Comparison of ENCODE assay signal across 9 cellular contexts in the genomic region with DNA sequence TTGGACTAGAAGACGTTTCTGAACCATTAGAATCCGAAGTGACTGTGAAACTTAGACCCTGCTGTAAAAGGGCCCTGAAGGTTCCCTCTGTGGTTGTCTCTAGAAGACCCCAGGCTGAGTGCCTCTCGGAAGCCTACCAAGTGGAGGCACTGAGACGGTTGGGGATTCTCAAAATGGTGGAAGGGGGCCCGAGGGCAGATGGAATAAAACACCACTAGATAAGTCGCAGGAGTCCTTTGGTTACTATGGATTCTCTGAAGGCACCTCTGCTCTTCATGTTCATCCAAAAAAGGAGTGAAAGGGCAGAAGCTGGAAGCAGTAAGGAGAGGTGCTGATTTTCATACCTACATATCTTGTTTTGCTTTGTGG. TPM values are rescaled to one million over a fixed set of nuclear protein-coding genes. Genes with fewer than 3 reads are reported as not detected.
"Had no signal": no experiment of that assay in that cellular context is flagged by ENCODE, and none has a peak within 500 bp of the region (broad histone marks: within the 10 kb centered on the region; RNA-seq: fewer than 3 reads in every experiment).

No MANE protein-coding gene starts in this region.

- H3K4me3 ChIP-seq: GM12878 had no signal

- DNase-seq: GDM1, GF-D8 had no signal

- ATAC-seq: GM12878 had no signal

- FAIRE-seq: G401.6, GM12878, GM12891, GM12892, GM18507, GM19239 had no signal

RNA-seq across cellular contexts. Expression of a gene that starts 4.0 kb away (rescaled TPM):
- total RNA-seq: G401, GM12878 had no signal
- polyA plus RNA-seq: GM12878 had no signal
